ENCODE assay signal across 8 cellular contexts in genomic region chr16:70685938-70686375, GRCh38. TPM values are rescaled to one million over a fixed set of nuclear protein-coding genes. Genes with fewer than 3 reads are reported as not detected.
DNase-seq lines count a peak whose midpoint lies in the region; ATAC-seq and TF ChIP-seq lines count a peak whose summit lies in the region.

TSS of gene MTSS2 (minus strand) at chr16:70686053. CDS start at chr16:70685791, 262 bp downstream.

- no peaks in the 10 kb centered on the region for H3K4me1 Mint-ChIP-seq in activated T-helper 1 cell treated with anti-CD3 and anti-CD28 coated beads, Interleukin-12 subunit alpha, Interleukin-12 subunit beta, Interleukin-2, Interleukin-4 antibody, amounts not matched to agents 30 ng/mL and 10 ng/mL and 1 ng/mL, durations not matched to agents 14 hours and 24 hours and 36 hours (ENCODE audit: low read depth)

- peaks cover 25% of the 10 kb centered on the region for H3K27me3 Mint-ChIP-seq in activated T-helper 1 cell treated with anti-CD3 and anti-CD28 coated beads, Interleukin-12 subunit alpha, Interleukin-12 subunit beta, Interleukin-2, Interleukin-4 antibody, amounts not matched to agents 30 ng/mL and 10 ng/mL and 1 ng/mL, durations not matched to agents 14 hours and 24 hours and 36 hours (ENCODE audit: insufficient read depth)

- H3K36me3 Mint-ChIP-seq in activated T-helper 1 cell treated with anti-CD3 and anti-CD28 coated beads, Interleukin-12 subunit alpha, Interleukin-12 subunit beta, Interleukin-2, Interleukin-4 antibody, amounts not matched to agents 30 ng/mL and 10 ng/mL and 1 ng/mL, durations not matched to agents 14 hours and 24 hours and 36 hours (ENCODE audit: low read depth), result no peaks in the 10 kb centered on the region

- ATAC-seq in Right ventricle myocardium superior (ENCODE audit: poor library complexity) (peak; percentile 71), omental fat pad (ENCODE audit: low FRiP score) (peak; percentile 68), HG02763 (IDR thresholded peaks at IDR 0.05; ENCODE audit: unreplicated experiment) (no peak)

- no peak within 1 kb of the TSS for H3K4me3 Mint-ChIP-seq in activated T-helper 1 cell treated with anti-CD3 and anti-CD28 coated beads, Interleukin-12 subunit alpha, Interleukin-12 subunit beta, Interleukin-2, Interleukin-4 antibody, amounts not matched to agents 30 ng/mL and 10 ng/mL and 1 ng/mL, durations not matched to agents 14 hours and 24 hours and 36 hours

- TF ChIP-seq CTCF in GM20000 (IDR thresholded peaks at IDR 0.05; ENCODE audit: extremely low read depth, missing control alignments), result no peak
- TF ChIP-seq CTCF in omental fat pad (IDR thresholded peaks at IDR 0.05), result no peak

- intact Hi-C loops in Right ventricle myocardium superior (cut with DNase I), result loop anchor here (5.0 kb wide), 1 partner anchor 51 kb away; no protein-coding TSS in a partner anchor
- intact Hi-C loops in activated T-helper 1 cell treated with anti-CD3 and anti-CD28 coated beads, Interleukin-12 subunit alpha, Interleukin-12 subunit beta, Interleukin-2, Interleukin-4 antibody, amounts not matched to agents 30 ng/mL and 10 ng/mL and 1 ng/mL, durations not matched to agents 14 hours and 24 hours and 36 hours (cut with micrococcal nuclease), result loop anchor here (2.0 kb wide), 1 partner anchor 53 kb away; no protein-coding TSS in a partner anchor

- no peaks in the 10 kb centered on the region for H3K9me3 Mint-ChIP-seq in activated T-helper 1 cell treated with anti-CD3 and anti-CD28 coated beads, Interleukin-12 subunit alpha, Interleukin-12 subunit beta, Interleukin-2, Interleukin-4 antibody, amounts not matched to agents 30 ng/mL and 10 ng/mL and 1 ng/mL, durations not matched to agents 14 hours and 24 hours and 36 hours

- no peak within 1 kb of the TSS for H3K27ac Mint-ChIP-seq in activated T-helper 1 cell treated with anti-CD3 and anti-CD28 coated beads, Interleukin-12 subunit alpha, Interleukin-12 subunit beta, Interleukin-2, Interleukin-4 antibody, amounts not matched to agents 30 ng/mL and 10 ng/mL and 1 ng/mL, durations not matched to agents 14 hours and 24 hours and 36 hours

- DNase-seq in AG08396 (ENCODE audit: low spot score) (peak; percentile 97), GM20000 (ENCODE audit: low spot score) (peak; percentile 70), NCI-H510A treated with DMSO at 0.1 percent for 48 hours (lab: John Stamatoyannopoulos, UW) (peak; percentile 51), amygdala (lab: John Stamatoyannopoulos, UW) (peak in 52 of 56 donors; percentile 19 to 90 (median 74)), Right ventricle myocardium superior (peak; percentile 90), omental fat pad (ENCODE audit: low spot score) (peak; percentile 52)
- no peak for DNase-seq in activated T-helper 1 cell treated with anti-CD3 and anti-CD28 coated beads, Interleukin-12 subunit alpha, Interleukin-12 subunit beta, Interleukin-2, Interleukin-4 antibody, amounts not matched to agents 30 ng/mL and 10 ng/mL and 1 ng/mL, durations not matched to agents 14 hours and 24 hours and 36 hours (ENCODE audit: low spot score)

RNA-seq across cellular contexts. Expression of gene MTSS2, which starts in this region (rescaled TPM):
- total RNA-seq in Right ventricle myocardium superior (74.1 TPM), omental fat pad (10 to 100 TPM; 19.3 to 70.1 (median 32.4) TPM)
- 2.0 and 3.5 TPM in 2 replicates for total RNA-seq in activated T-helper 1 cell treated with anti-CD3 and anti-CD28 coated beads, Interleukin-12 subunit alpha, Interleukin-12 subunit beta, Interleukin-2, Interleukin-4 antibody, amounts not matched to agents 30 ng/mL and 10 ng/mL and 1 ng/mL, durations not matched to agents 14 hours and 24 hours and 36 hours
